ENCODE assay signal across 2 cellular contexts in genomic region chr21:43866233-43866632, GRCh38.
TF ChIP-seq lines count a peak whose summit lies in the region.

No MANE protein-coding gene starts in this region.

TF ChIP-seq in IMR-90, 13 proteins besides CTCF, POLR2A, EP300 and RAD21:
- no peak for TF ChIP-seq CEBPB (IDR thresholded peaks at IDR 0.05; ENCODE audit: low read depth, low read length)
- no peak for TF ChIP-seq CHD1 (IDR thresholded peaks at IDR 0.05; ENCODE audit: low read depth, low read length)
- no peak for TF ChIP-seq NFE2L2 (IDR thresholded peaks at IDR 0.05; ENCODE audit: low read depth, low read length)
- no peak for TF ChIP-seq USF2 (IDR thresholded peaks at IDR 0.05; ENCODE audit: low read depth, low read length)
- TF ChIP-seq MXI1 (IDR thresholded peaks at IDR 0.05; ENCODE audit: borderline replicate concordance, low read depth, low read length), result no peak
- no peak for TF ChIP-seq FOS (IDR thresholded peaks at IDR 0.05; ENCODE audit: low read depth, low read length)
- TF ChIP-seq, protein P1, sequence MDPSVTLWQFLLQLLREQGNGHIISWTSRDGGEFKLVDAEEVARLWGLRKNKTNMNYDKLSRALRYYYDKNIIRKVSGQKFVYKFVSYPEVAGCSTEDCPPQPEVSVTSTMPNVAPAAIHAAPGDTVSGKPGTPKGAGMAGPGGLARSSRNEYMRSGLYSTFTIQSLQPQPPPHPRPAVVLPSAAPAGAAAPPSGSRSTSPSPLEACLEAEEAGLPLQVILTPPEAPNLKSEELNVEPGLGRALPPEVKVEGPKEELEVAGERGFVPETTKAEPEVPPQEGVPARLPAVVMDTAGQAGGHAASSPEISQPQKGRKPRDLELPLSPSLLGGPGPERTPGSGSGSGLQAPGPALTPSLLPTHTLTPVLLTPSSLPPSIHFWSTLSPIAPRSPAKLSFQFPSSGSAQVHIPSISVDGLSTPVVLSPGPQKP (IDR thresholded peaks at IDR 0.05; ENCODE audit: borderline replicate concordance, low read depth, low read length), result no peak
- no peak for TF ChIP-seq MAZ (IDR thresholded peaks at IDR 0.05; ENCODE audit: borderline replicate concordance, low read depth, low read length)
- TF ChIP-seq SMC3 (IDR thresholded peaks at IDR 0.05; ENCODE audit: low read depth, low read length), result no peak
- no peak for TF ChIP-seq RCOR1 (IDR thresholded peaks at IDR 0.05; ENCODE audit: insufficient replicate concordance, low read length)
- no peak for TF ChIP-seq RFX5 (IDR thresholded peaks at IDR 0.05; ENCODE audit: low read depth, low read length)
- TF ChIP-seq MAFK (IDR thresholded peaks at IDR 0.05; ENCODE audit: low read depth, low read length), result no peak
- TF ChIP-seq BHLHE40 (IDR thresholded peaks at IDR 0.05; ENCODE audit: low read depth, low read length), result no peak

TF ChIP-seq in endothelial cell of umbilical vein, 7 proteins besides CTCF, POLR2A, EP300 and RAD21:
- TF ChIP-seq EZH2 (IDR thresholded peaks at IDR 0.05; ENCODE audit: borderline replicate concordance, low read depth, low read length, severe bottlenecking) (no peak), JUN (IDR thresholded peaks at IDR 0.05; ENCODE audit: borderline replicate concordance, insufficient read depth, insufficient read length, low read depth) (no peak), FOS (IDR thresholded peaks at IDR 0.05; ENCODE audit: borderline replicate concordance, insufficient read depth, low read length) (no peak), POLR2AphosphoS5 (IDR thresholded peaks at IDR 0.05; ENCODE audit: insufficient read depth, low read depth, low read length) (no peak), MYC (IDR thresholded peaks at IDR 0.05; ENCODE audit: low read depth, low read length) (no peak), GATA2 (IDR thresholded peaks at IDR 0.05; ENCODE audit: insufficient read depth, insufficient read length, low read depth, low read length) (no peak)
- TF ChIP-seq, protein P2, sequence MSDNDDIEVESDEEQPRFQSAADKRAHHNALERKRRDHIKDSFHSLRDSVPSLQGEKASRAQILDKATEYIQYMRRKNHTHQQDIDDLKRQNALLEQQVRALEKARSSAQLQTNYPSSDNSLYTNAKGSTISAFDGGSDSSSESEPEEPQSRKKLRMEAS (IDR thresholded peaks at IDR 0.05; ENCODE audit: insufficient read depth, insufficient read length), result no peak
